In genomic region chr19:4660181-4660791, GRCh38 we compare ENCODE assay signal across 9 cellular contexts. TPM values are rescaled to one million over a fixed set of nuclear protein-coding genes. Genes with fewer than 3 reads are reported as not detected.
A peak's percentile ranks its signal among the peaks of the same experiment; 100 is the strongest.
DNase-seq lines count a peak whose midpoint lies in the region; ATAC-seq and TF ChIP-seq lines count a peak whose summit lies in the region.
"Had no signal": no experiment of that assay in that cellular context is flagged by ENCODE, and none has a peak within 500 bp of the region (broad histone marks: within the 10 kb centered on the region; RNA-seq: fewer than 3 reads in every experiment).

No MANE protein-coding gene starts in this region.

- no peaks in the 10 kb centered on the region for H3K27me3 Mint-ChIP-seq in chondrocyte (ENCODE audit: low read depth)

- H2BK120ac ChIP-seq in trophoblast cell (ENCODE audit: insufficient read depth, low read length, poor library complexity) = no peak overlapping the region

- H3K4me1 Mint-ChIP-seq in chondrocyte (ENCODE audit: low read depth) = no peaks in the 10 kb centered on the region

- peaks cover 2% of the 10 kb centered on the region for H3K79me2 ChIP-seq in trophoblast cell (ENCODE audit: control insufficient read depth, insufficient read depth, low read length, poor library complexity)

- H3K18ac ChIP-seq in trophoblast cell (ENCODE audit: low read length) = no peak overlapping the region

- no peak overlapping the region for H4K91ac ChIP-seq in trophoblast cell (ENCODE audit: low read depth, low read length)

- no peaks in the 10 kb centered on the region for H3K79me1 ChIP-seq in trophoblast cell (ENCODE audit: low read length)

- H3K9me3 ChIP-seq in trophoblast cell (ENCODE audit: insufficient read depth, low read depth, low read length) = peaks cover 10% of the 10 kb centered on the region
- H3K9me3 ChIP-seq: testis had no signal

- H2BK5ac ChIP-seq in trophoblast cell (ENCODE audit: low read depth, low read length, poor library complexity) = no peak overlapping the region

- TF ChIP-seq POLR2A in NB4 (IDR thresholded peaks at IDR 0.05; ENCODE audit: extremely low read depth, insufficient read length) = no peak
- TF ChIP-seq POLR2A in lower leg skin (IDR thresholded peaks at IDR 0.05) = no peak

- no peak overlapping the region for H3K23ac ChIP-seq in trophoblast cell (ENCODE audit: low read length)

- no peak for ATAC-seq in GM19397 (IDR thresholded peaks at IDR 0.05; ENCODE audit: unreplicated experiment)

- no CpG with 5 or more reads among the region's 15 CpGs for WGBS in trophoblast cell (ENCODE audit: extremely low coverage, insufficient coverage, insufficient read length)
- WGBS in lower leg skin, 2 donors = 77 to 82% methylated on average over 15 of the region's 15 CpGs

- peaks cover 70 to 80% of the 10 kb centered on the region in 2 experiments for H3K36me3 ChIP-seq in trophoblast cell (ENCODE audit: control insufficient read depth in 1 of 2, insufficient read depth in 2 of 2, low read length in 2 of 2)

- no peaks in the 10 kb centered on the region for H3K27me3 ChIP-seq in trophoblast cell (ENCODE audit: insufficient read depth, low read length)
- H3K27me3 ChIP-seq: testis had no signal

- H3K4ac ChIP-seq in trophoblast cell (ENCODE audit: low read depth, low read length) = no peak overlapping the region

- H3K27ac Mint-ChIP-seq in chondrocyte (ENCODE audit: unreplicated experiment) = no peak overlapping the region

- DNase-seq in NB4 (ENCODE audit: low read depth) = peak; percentile 56
- DNase-seq in chondrocyte (ENCODE audit: low spot score) = no peak
- peak; percentile 53 to 66 for DNase-seq in trophoblast cell
- DNase-seq in lower leg skin (ENCODE audit: low spot score in 2 of 2) = no peak
- DNase-seq in NCI-H2081 (lab: John Stamatoyannopoulos, UW) = no peak
- DNase-seq in NCI-H748 treated with DMSO at 0.1 percent for 48 hours (lab: John Stamatoyannopoulos, UW) = no peak
- DNase-seq: testis had no signal

- no peak overlapping the region for H2BK12ac ChIP-seq in trophoblast cell (ENCODE audit: low read length)

- no peak overlapping the region for H2AK5ac ChIP-seq in trophoblast cell (ENCODE audit: low read length)

- TF ChIP-seq CTCF in GM12874 (IDR thresholded peaks at IDR 0.05; ENCODE audit: insufficient read depth, low read depth, low read length) (peak; percentile 38; the same call in 1 of the 2 replicates), NB4 (IDR thresholded peaks at IDR 0.05; ENCODE audit: low read depth, low read length) (peak; percentile 41), chondrocyte (IDR thresholded peaks at IDR 0.05) (peak; percentile 52), lower leg skin (IDR thresholded peaks at IDR 0.05) (no peak)

- no peak overlapping the region for H3K9ac ChIP-seq in trophoblast cell (ENCODE audit: low read length)

- no peak overlapping the region for H3K27ac ChIP-seq in trophoblast cell (ENCODE audit: low read depth, low read length)
- H3K27ac ChIP-seq: testis had no signal

- no peak overlapping the region for H4K12ac ChIP-seq in trophoblast cell (ENCODE audit: low read depth, low read length)

- H3K4me3 Mint-ChIP-seq in chondrocyte (ENCODE audit: unreplicated experiment) = no peak overlapping the region

- no peak overlapping the region for H2AFZ ChIP-seq in trophoblast cell (ENCODE audit: insufficient read depth, low read length, poor library complexity)

- H3K4me1 ChIP-seq in trophoblast cell (ENCODE audit: control insufficient read depth in 1 of 2, insufficient read depth in 2 of 2, low read length in 2 of 2) = no peaks in the 10 kb centered on the region
- H3K4me1 ChIP-seq: testis had no signal

- no peak overlapping the region for H4K8ac ChIP-seq in trophoblast cell (ENCODE audit: low read depth, low read length)

- no peak overlapping the region for H3K4me2 ChIP-seq in trophoblast cell (ENCODE audit: low read length)

- H3K36me3 Mint-ChIP-seq in chondrocyte (ENCODE audit: low read depth) = peaks cover 21% of the 10 kb centered on the region

- H3K14ac ChIP-seq in trophoblast cell (ENCODE audit: low read length) = no peak overlapping the region

- no peaks in the 10 kb centered on the region for H3K9me3 Mint-ChIP-seq in chondrocyte (ENCODE audit: low read depth)

- intact Hi-C loops in lower leg skin (cut with DNase I; ENCODE audit: low total_unique reads) = no loop called here

- H3K4me3 ChIP-seq in NB4 (ENCODE audit: low read depth, low read length) = no peak overlapping the region
- no peak overlapping the region for H3K4me3 ChIP-seq in trophoblast cell (ENCODE audit: low read depth, low read length)
- H3K4me3 ChIP-seq in lower leg skin (ENCODE audit: low read depth, poor library complexity, severe bottlenecking) = no peak overlapping the region
- H3K4me3 ChIP-seq: testis had no signal

RNA-seq across cellular contexts. Expression of gene MYDGF, which starts 9.9 kb away (rescaled TPM):
- 124 to 130 TPM (median 124 TPM) in 3 replicates for total RNA-seq in chondrocyte
- polyA plus RNA-seq in trophoblast cell (2013) = 117 and 124 TPM in 2 replicates
- total RNA-seq in lower leg skin = 10 to 100 TPM; 25.9 to 56.0 (median 29.6) TPM

RNA-seq across cellular contexts. Expression of gene TNFAIP8L1, which starts 21.0 kb away (rescaled TPM):
- total RNA-seq in chondrocyte (2.0 to 4.2 TPM (median 3.9 TPM) in 3 replicates), lower leg skin (10 to 100 TPM in 1 of 4 donors, 1 to 10 TPM in 3; 3.1 to 11.6 (median 7.0) TPM)
- polyA plus RNA-seq in trophoblast cell (2013) = 6.4 and 7.0 TPM in 2 replicates

Comparison
In these comparisons a context has a peak if more than half of its experiments do, and no peak if none do; other contexts are left out.
1. CTCF ChIP-seq: peak in GM12874 (single experiment), NB4 (single experiment) and chondrocyte (single experiment); none in lower leg skin (0 of 3).
2. DNase-seq: peak in NB4 (single experiment) and trophoblast cell (2 of 2); none in chondrocyte (single experiment), lower leg skin (0 of 2), NCI-H2081 (0 of 2) and NCI-H748 treated with DMSO at 0.1 percent for 48 hours (single experiment).